29 cellular contexts compared by ENCODE assay signal in the genomic region with DNA sequence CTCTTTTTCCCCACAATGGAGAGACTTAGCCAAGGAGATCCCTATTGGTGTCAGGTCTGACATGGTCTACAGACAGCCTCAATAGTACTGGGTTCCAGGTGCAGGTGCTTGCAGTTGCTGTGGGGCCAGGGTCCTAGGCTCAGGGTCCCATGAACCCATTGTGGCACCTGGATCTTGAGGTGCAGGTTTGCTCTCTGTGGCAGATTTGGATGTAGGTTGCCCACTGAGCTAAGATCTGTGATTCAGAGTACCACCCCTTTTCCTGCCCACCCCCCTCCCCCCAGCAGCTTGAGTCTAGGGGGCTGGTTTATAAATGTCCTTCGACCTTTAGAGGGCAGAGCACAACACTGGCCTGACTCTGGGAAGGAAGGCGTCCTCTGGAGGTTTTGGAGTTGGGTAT.
"Had no signal": no experiment of that assay in that cellular context is flagged by ENCODE, and none has a peak within 500 bp of the region (broad histone marks: within the 10 kb centered on the region; RNA-seq: fewer than 3 reads in every experiment).

No MANE protein-coding gene starts in this region.

- H3K4me3 Mint-ChIP-seq: stimulated activated effector memory CD8-positive, alpha-beta T cell treated with anti-CD3 and anti-CD28 coated beads, Interleukin-12 subunit alpha, Interleukin-12 subunit beta, amount 100 ng/mL, for 72 hours; stimulated activated memory B cell treated with anti-CD40 and anti-IgM and Interleukin-4, amounts not matched to agents 10 μg/mL and 1 μg/mL and 100 μg/mL, for 72 hours; stimulated activated naive B cell treated with anti-CD40 and anti-IgM and Interleukin-4, amounts not matched to agents 10 μg/mL and 1 μg/mL and 100 μg/mL, for 72 hours; stimulated activated naive CD8-positive, alpha-beta T cell treated with anti-CD3 and anti-CD28 coated beads, Interleukin-15, amount 100 ng/mL, for 72 hours; stimulated activated naive CD8-positive, alpha-beta T cell treated with anti-CD3 and anti-CD28 coated beads, Interleukin-15, Interleukin-2, amounts not matched to agents 100 ng/mL and 50 ng/mL, for 24 hours; type B pancreatic cell had no signal

- H3K36me3 ChIP-seq: stomach, suprapubic skin, thoracic aorta, thyroid gland, tibial artery, tibial nerve, transverse colon, upper lobe of left lung, upper lobe of right lung, uterus, vagina had no signal

- H3K36me3 Mint-ChIP-seq: stimulated activated effector memory CD8-positive, alpha-beta T cell treated with anti-CD3 and anti-CD28 coated beads, Interleukin-12 subunit alpha, Interleukin-12 subunit beta, amount 100 ng/mL, for 72 hours; stimulated activated memory B cell treated with anti-CD40 and anti-IgM and Interleukin-4, amounts not matched to agents 10 μg/mL and 1 μg/mL and 100 μg/mL, for 72 hours; stimulated activated naive B cell treated with anti-CD40 and anti-IgM and Interleukin-4, amounts not matched to agents 10 μg/mL and 1 μg/mL and 100 μg/mL, for 72 hours had no signal

- H3K27me3 Mint-ChIP-seq: type B pancreatic cell had no signal

- H3K4me3 ChIP-seq: stomach, suprapubic skin, testis, thoracic aorta, thyroid gland, tibial artery, tibial nerve, transverse colon, upper lobe of left lung, upper lobe of right lung, uterus, vagina had no signal

- ATAC-seq: stimulated activated effector memory CD8-positive, alpha-beta T cell treated with anti-CD3 and anti-CD28 coated beads, Interleukin-12 subunit alpha, Interleukin-12 subunit beta, amount 100 ng/mL, for 72 hours; stimulated activated memory B cell treated with anti-CD40 and anti-IgM and Interleukin-4, amounts not matched to agents 10 μg/mL and 1 μg/mL and 100 μg/mL, for 72 hours; stimulated activated naive B cell treated with anti-CD40 and anti-IgM and Interleukin-4, amounts not matched to agents 10 μg/mL and 1 μg/mL and 100 μg/mL, for 72 hours; stimulated activated naive CD8-positive, alpha-beta T cell treated with anti-CD3 and anti-CD28 coated beads, Interleukin-15, amount 100 ng/mL, for 72 hours; stimulated activated naive CD8-positive, alpha-beta T cell treated with anti-CD3 and anti-CD28 coated beads, Interleukin-15, Interleukin-2, amounts not matched to agents 100 U/mL and 50 U/mL, for 24 hours; upper lobe of right lung had no signal

- H3K9me3 Mint-ChIP-seq: stimulated activated naive CD8-positive, alpha-beta T cell treated with anti-CD3 and anti-CD28 coated beads, Interleukin-15, Interleukin-2, amounts not matched to agents 100 ng/mL and 50 ng/mL, for 24 hours had no signal

- H3K4me1 ChIP-seq: suprapubic skin, testis, transverse colon, upper lobe of left lung, upper lobe of right lung, uterus, vagina had no signal

- FAIRE-seq: urothelium cell line had no signal

- H3K4me1 Mint-ChIP-seq: stimulated activated effector memory CD8-positive, alpha-beta T cell treated with anti-CD3 and anti-CD28 coated beads, Interleukin-12 subunit alpha, Interleukin-12 subunit beta, amount 100 ng/mL, for 72 hours; stimulated activated memory B cell treated with anti-CD40 and anti-IgM and Interleukin-4, amounts not matched to agents 10 μg/mL and 1 μg/mL and 100 μg/mL, for 72 hours; stimulated activated naive B cell treated with anti-CD40 and anti-IgM and Interleukin-4, amounts not matched to agents 10 μg/mL and 1 μg/mL and 100 μg/mL, for 72 hours; stimulated activated naive CD8-positive, alpha-beta T cell treated with anti-CD3 and anti-CD28 coated beads, Interleukin-15, amount 100 ng/mL, for 72 hours had no signal

- DNase-seq: stimulated activated CD4-positive, alpha-beta T cell treated with anti-CD3 and anti-CD28 coated beads, Interleukin-2, amount 100 ng/mL, for 48 hours; stimulated activated CD4-positive, alpha-beta T cell treated with anti-CD3 and anti-CD28 coated beads, Interleukin-4, amount 100 ng/mL, for 1 hour; stimulated activated CD4-positive, alpha-beta T cell treated with anti-CD3 and anti-CD28 coated beads, Interleukin-4, amount 100 ng/mL, for 24 hours; stimulated activated CD4-positive, alpha-beta T cell treated with anti-CD3 and anti-CD28 coated beads, Interleukin-4, amount 100 ng/mL, for 4 hours; stimulated activated CD8-positive, alpha-beta memory T cell treated with anti-CD3 and anti-CD28 coated beads, Interleukin-4, amount 100 ng/mL, for 48 hours; stimulated activated naive B cell treated with anti-CD40 and anti-IgM and Interleukin-4, amounts not matched to agents 10 μg/mL and 1 μg/mL and 100 μg/mL, for 72 hours; stimulated activated naive CD4-positive, alpha-beta T cell; stimulated activated naive CD4-positive, alpha-beta T cell treated with Interleukin-2 at 50 U/mL for 16 hours; stimulated activated naive CD8-positive, alpha-beta T cell treated with anti-CD3 and anti-CD28 coated beads, Interleukin-15, amount 100 ng/mL, for 72 hours; stimulated activated naive CD8-positive, alpha-beta T cell treated with anti-CD3 and anti-CD28 coated beads, Interleukin-15, Interleukin-2, amounts not matched to agents 100 U/mL and 50 U/mL, for 24 hours; stomach; substantia nigra; testis; thyroid gland; tibial artery; transverse colon; trophoblast cell; upper lobe of left lung; upper lobe of right lung; uterus had no signal

- H3K27ac ChIP-seq: stomach, suprapubic skin, testis, thoracic aorta, thyroid gland, tibial artery, tibial nerve, transverse colon, upper lobe of left lung, upper lobe of right lung, uterus, vagina had no signal

- H3K27ac Mint-ChIP-seq: stimulated activated effector memory CD8-positive, alpha-beta T cell treated with anti-CD3 and anti-CD28 coated beads, Interleukin-12 subunit alpha, Interleukin-12 subunit beta, amount 100 ng/mL, for 72 hours; stimulated activated memory B cell treated with anti-CD40 and anti-IgM and Interleukin-4, amounts not matched to agents 10 μg/mL and 1 μg/mL and 100 μg/mL, for 72 hours; stimulated activated naive B cell treated with anti-CD40 and anti-IgM and Interleukin-4, amounts not matched to agents 10 μg/mL and 1 μg/mL and 100 μg/mL, for 72 hours; stimulated activated naive CD8-positive, alpha-beta T cell treated with anti-CD3 and anti-CD28 coated beads, Interleukin-15, Interleukin-2, amounts not matched to agents 100 ng/mL and 50 ng/mL, for 24 hours; type B pancreatic cell had no signal

- H3K9me3 ChIP-seq: suprapubic skin, testis, thoracic aorta, thyroid gland, tibial artery, transverse colon, upper lobe of left lung, upper lobe of right lung, uterus, vagina had no signal

- H3K27me3 ChIP-seq: stomach, suprapubic skin, testis, thyroid gland, tibial nerve, transverse colon, upper lobe of left lung, upper lobe of right lung, uterus, vagina had no signal
